Comparison of ENCODE assay signal across 1 cellular context in the genomic region with DNA sequence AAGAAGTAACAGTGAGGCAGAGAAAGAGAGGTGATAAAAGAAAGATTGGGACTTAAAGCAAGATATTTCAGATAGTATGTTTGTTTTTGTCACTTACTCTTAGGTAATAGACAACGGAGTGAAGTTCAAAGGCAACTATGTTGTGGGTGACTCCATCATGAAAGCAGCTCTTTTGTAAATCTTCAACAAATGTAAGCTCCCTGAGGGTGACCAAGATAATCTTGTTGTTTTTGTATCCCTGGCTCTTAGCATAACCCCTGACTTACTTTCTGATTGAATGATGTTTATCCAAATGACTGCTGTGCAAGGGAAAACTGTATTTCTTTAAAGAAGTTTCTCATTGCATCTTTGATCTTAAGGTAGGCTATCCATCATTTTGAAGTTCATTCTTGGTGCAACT.
TF ChIP-seq lines count a peak whose summit lies in the region.

No MANE protein-coding gene starts in this region.

TF ChIP-seq in SK-N-SH treated with all-trans-retinoic acid at 6 μM for 48 hours, 23 proteins besides CTCF, POLR2A, EP300 and RAD21 (continued from another document):
- TF ChIP-seq, protein P1, sequence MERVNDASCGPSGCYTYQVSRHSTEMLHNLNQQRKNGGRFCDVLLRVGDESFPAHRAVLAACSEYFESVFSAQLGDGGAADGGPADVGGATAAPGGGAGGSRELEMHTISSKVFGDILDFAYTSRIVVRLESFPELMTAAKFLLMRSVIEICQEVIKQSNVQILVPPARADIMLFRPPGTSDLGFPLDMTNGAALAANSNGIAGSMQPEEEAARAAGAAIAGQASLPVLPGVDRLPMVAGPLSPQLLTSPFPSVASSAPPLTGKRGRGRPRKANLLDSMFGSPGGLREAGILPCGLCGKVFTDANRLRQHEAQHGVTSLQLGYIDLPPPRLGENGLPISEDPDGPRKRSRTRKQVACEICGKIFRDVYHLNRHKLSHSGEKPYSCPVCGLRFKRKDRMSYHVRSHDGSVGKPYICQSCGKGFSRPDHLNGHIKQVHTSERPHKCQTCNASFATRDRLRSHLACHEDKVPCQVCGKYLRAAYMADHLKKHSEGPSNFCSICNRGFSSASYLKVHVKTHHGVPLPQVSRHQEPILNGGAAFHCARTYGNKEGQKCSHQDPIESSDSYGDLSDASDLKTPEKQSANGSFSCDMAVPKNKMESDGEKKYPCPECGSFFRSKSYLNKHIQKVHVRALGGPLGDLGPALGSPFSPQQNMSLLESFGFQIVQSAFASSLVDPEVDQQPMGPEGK (CRISPR knock-in tag; IDR thresholded peaks at IDR 0.05; ENCODE audit: borderline replicate concordance) = no peak
- TF ChIP-seq, protein P2, sequence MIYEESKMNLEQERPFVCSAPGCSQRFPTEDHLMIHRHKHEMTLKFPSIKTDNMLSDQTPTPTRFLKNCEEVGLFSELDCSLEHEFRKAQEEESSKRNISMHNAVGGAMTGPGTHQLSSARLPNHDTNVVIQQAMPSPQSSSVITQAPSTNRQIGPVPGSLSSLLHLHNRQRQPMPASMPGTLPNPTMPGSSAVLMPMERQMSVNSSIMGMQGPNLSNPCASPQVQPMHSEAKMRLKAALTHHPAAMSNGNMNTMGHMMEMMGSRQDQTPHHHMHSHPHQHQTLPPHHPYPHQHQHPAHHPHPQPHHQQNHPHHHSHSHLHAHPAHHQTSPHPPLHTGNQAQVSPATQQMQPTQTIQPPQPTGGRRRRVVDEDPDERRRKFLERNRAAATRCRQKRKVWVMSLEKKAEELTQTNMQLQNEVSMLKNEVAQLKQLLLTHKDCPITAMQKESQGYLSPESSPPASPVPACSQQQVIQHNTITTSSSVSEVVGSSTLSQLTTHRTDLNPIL (CRISPR knock-in tag; IDR thresholded peaks at IDR 0.05; ENCODE audit: low read depth) = no peak
- TF ChIP-seq ZFP30 (CRISPR knock-in tag; IDR thresholded peaks at IDR 0.05) (no peak), SNAI2 (CRISPR knock-in tag; IDR thresholded peaks at IDR 0.05) (no peak), TOX (CRISPR knock-in tag; IDR thresholded peaks at IDR 0.05; ENCODE audit: borderline replicate concordance) (no peak), ZNF8 (CRISPR knock-in tag; IDR thresholded peaks at IDR 0.05) (no peak), ISL1 (CRISPR knock-in tag; IDR thresholded peaks at IDR 0.05) (no peak), ESRRG (CRISPR knock-in tag; IDR thresholded peaks at IDR 0.05) (no peak), TCF4 (CRISPR knock-in tag; IDR thresholded peaks at IDR 0.05; ENCODE audit: borderline replicate concordance) (no peak)
- TF ChIP-seq, protein P3, sequence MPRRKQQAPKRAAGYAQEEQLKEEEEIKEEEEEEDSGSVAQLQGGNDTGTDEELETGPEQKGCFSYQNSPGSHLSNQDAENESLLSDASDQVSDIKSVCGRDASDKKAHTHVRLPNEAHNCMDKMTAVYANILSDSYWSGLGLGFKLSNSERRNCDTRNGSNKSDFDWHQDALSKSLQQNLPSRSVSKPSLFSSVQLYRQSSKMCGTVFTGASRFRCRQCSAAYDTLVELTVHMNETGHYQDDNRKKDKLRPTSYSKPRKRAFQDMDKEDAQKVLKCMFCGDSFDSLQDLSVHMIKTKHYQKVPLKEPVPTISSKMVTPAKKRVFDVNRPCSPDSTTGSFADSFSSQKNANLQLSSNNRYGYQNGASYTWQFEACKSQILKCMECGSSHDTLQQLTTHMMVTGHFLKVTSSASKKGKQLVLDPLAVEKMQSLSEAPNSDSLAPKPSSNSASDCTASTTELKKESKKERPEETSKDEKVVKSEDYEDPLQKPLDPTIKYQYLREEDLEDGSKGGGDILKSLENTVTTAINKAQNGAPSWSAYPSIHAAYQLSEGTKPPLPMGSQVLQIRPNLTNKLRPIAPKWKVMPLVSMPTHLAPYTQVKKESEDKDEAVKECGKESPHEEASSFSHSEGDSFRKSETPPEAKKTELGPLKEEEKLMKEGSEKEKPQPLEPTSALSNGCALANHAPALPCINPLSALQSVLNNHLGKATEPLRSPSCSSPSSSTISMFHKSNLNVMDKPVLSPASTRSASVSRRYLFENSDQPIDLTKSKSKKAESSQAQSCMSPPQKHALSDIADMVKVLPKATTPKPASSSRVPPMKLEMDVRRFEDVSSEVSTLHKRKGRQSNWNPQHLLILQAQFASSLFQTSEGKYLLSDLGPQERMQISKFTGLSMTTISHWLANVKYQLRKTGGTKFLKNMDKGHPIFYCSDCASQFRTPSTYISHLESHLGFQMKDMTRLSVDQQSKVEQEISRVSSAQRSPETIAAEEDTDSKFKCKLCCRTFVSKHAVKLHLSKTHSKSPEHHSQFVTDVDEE (CRISPR knock-in tag; IDR thresholded peaks at IDR 0.05) = no peak
TF ChIP-seq in SK-N-SH treated with all-trans-retinoic acid at 6 μM for 48 hours: peak in this region for 0.
